Comparison of ENCODE assay signal across 8 cellular contexts in genomic region chr12:27383429-27384260, GRCh38. TPM values are rescaled to one million over a fixed set of nuclear protein-coding genes. Genes with fewer than 3 reads are reported as not detected.
A peak's percentile ranks its signal among the peaks of the same experiment; 100 is the strongest.
DNase-seq lines count a peak whose midpoint lies in the region; ATAC-seq and TF ChIP-seq lines count a peak whose summit lies in the region.

No MANE protein-coding gene starts in this region.

- no peak overlapping the region for H3K27ac ChIP-seq in right lobe of liver

- no peaks in the 10 kb centered on the region for H3K4me1 ChIP-seq in right lobe of liver

- peak; percentile 69 for ATAC-seq in HG02885 (IDR thresholded peaks at IDR 0.05; ENCODE audit: poor library complexity, unreplicated experiment)
- peak; percentile 90 to 95 (median 92) for ATAC-seq in right lobe of liver
- ATAC-seq in HG03565 (IDR thresholded peaks at IDR 0.05; ENCODE audit: unreplicated experiment): no peak

- H3K27me3 ChIP-seq in right lobe of liver: no peaks in the 10 kb centered on the region

- 51% methylated on average over 8 of the region's 12 CpGs for WGBS in right lobe of liver (ENCODE audit: insufficient coverage, low coverage, low lambda C conversion rate, missing lambda C conversion rate)

- TF ChIP-seq CTCF in choroid plexus epithelial cell (conservative IDR thresholded peaks at IDR 0.05; ENCODE audit: low read depth, low read length): peak; percentile 98
- peak; percentile 73 to 96 (median 90) for TF ChIP-seq CTCF in right lobe of liver (IDR thresholded peaks at IDR 0.05)

- H3K4me3 ChIP-seq in choroid plexus epithelial cell (ENCODE audit: low read depth, low read length) (no peak overlapping the region), right lobe of liver (no peak overlapping the region)

- H3K36me3 ChIP-seq in right lobe of liver: no peaks in the 10 kb centered on the region

- intact Hi-C loops in right lobe of liver (cut with DNase I): no loop called here

- no peaks in the 10 kb centered on the region for H3K9me3 ChIP-seq in right lobe of liver

- DNase-seq in GM03348 (ENCODE audit: low spot score) (peak; percentile 90), NCI-H345 treated with DMSO at 0.1 percent for 48 hours (lab: John Stamatoyannopoulos, UW; ENCODE audit: unreplicated experiment) (peak; percentile 5), choroid plexus epithelial cell (ENCODE audit: low read depth) (peak; percentile 91), right lobe of liver (peak; percentile 68 to 70 (median 70))
- DNase-seq in activated CD4-positive, alpha-beta T cell treated with anti-CD3 and anti-CD28 coated beads for 1 hour: peak; percentile 35
- peak; percentile 27 to 38 (median 35) for DNase-seq in stimulated activated CD4-positive, alpha-beta T cell treated with anti-CD3 and anti-CD28 coated beads, TNF-alpha, amount 100 ng/mL, for 4 hours (ENCODE audit: low read depth in 3 of 3)

- TF ChIP-seq POLR2A in right lobe of liver (IDR thresholded peaks at IDR 0.05): no peak

RNA-seq across cellular contexts. Expression of gene BMAL2, which starts 51.0 kb away (rescaled TPM):
- total RNA-seq in right lobe of liver: 10 to 100 TPM in 1 of 6 experiments, 1 to 10 TPM in 5; 2.6 to 22.5 (median 4.3) TPM

Comparison
In these comparisons a context has a peak if more than half of its experiments do, and no peak if none do; other contexts are left out.
1. DNase-seq: peak in every context shown above with its lines; median percentile 91 in choroid plexus epithelial cell; 90 in GM03348; 70 in right lobe of liver; 35 in activated CD4-positive, alpha-beta T cell treated with anti-CD3 and anti-CD28 coated beads for 1 hour; 35 in stimulated activated CD4-positive, alpha-beta T cell treated with anti-CD3 and anti-CD28 coated beads, TNF-alpha, amount 100 ng/mL, for 4 hours; 5 in NCI-H345 treated with DMSO at 0.1 percent for 48 hours.